Comparison of ENCODE assay signal across 8 cellular contexts in genomic region chr4:112765317-112765989, GRCh38.
DNase-seq lines count a peak whose midpoint lies in the region; ATAC-seq and TF ChIP-seq lines count a peak whose summit lies in the region.

No MANE protein-coding gene starts in this region.

- no peaks in the 10 kb centered on the region for H3K79me2 ChIP-seq in PC-9 (ENCODE audit: low read depth)

- no peak overlapping the region for H3K27ac ChIP-seq in 22Rv1
- H3K27ac ChIP-seq in PC-9, result no peak overlapping the region

- no peaks in the 10 kb centered on the region for H3K27me3 ChIP-seq in PC-9 (ENCODE audit: insufficient read depth, low read depth)

- ATAC-seq in HG02981 (IDR thresholded peaks at IDR 0.05; ENCODE audit: unreplicated experiment), result peak; percentile 57

- no peak overlapping the region for H3K4me3 ChIP-seq in GM12865 (ENCODE audit: low read depth, low read length)
- H3K4me3 ChIP-seq in PC-9, result no peak overlapping the region
- H3K4me3 ChIP-seq in epithelial cell of proximal tubule (ENCODE audit: low read depth, low read length), result no peak overlapping the region

- H2AFZ ChIP-seq in PC-9, result no peak overlapping the region

- no peaks in the 10 kb centered on the region for H3F3A ChIP-seq in PC-9 (ENCODE audit: insufficient read depth, low read depth)

- no TSS peak for BruUV-seq in PC-9 (replicated peaks; lab: Mats Ljungman, UMichigan)

- intact Hi-C loops in PC-9 (cut with micrococcal nuclease; ENCODE audit: unreplicated experiment), result loop anchor here (10.0 kb wide), 2 partner anchors 241 to 441 kb away; no protein-coding TSS in a partner anchor

- no peaks in the 10 kb centered on the region for H3K36me3 ChIP-seq in PC-9 (ENCODE audit: low read depth)

- no peaks in the 10 kb centered on the region for H4K20me1 ChIP-seq in PC-9 (ENCODE audit: insufficient read depth)

- TF ChIP-seq CTCF in 22Rv1 (IDR thresholded peaks at IDR 0.05) (peak; percentile 78), GM12865 (IDR thresholded peaks at IDR 0.05; ENCODE audit: insufficient read depth, low read depth, low read length, missing control alignments) (peak; percentile 57), PC-9 (conservative IDR thresholded peaks at IDR 0.05) (peak; percentile 62; the same call in 1 of the 2 replicates), epithelial cell of proximal tubule (conservative IDR thresholded peaks at IDR 0.05; ENCODE audit: low read depth, low read length) (peak; percentile 62)

- no peaks in the 10 kb centered on the region for H3K9me2 ChIP-seq in PC-9 (ENCODE audit: insufficient read depth)

- no peaks in the 10 kb centered on the region for H3K4me1 ChIP-seq in PC-9 (replicated peaks; ENCODE audit: insufficient read depth)

- peak; percentile 52 for DNase-seq in GM12865 (ENCODE audit: low read depth)
- no peak for DNase-seq in PC-9
- DNase-seq in epithelial cell of proximal tubule (ENCODE audit: low read depth), result no peak
- peak; percentile 46 for DNase-seq in retina
- DNase-seq in GDM1 (lab: John Stamatoyannopoulos, UW), result no peak
- DNase-seq in activated T-cell treated with anti-CD3 and anti-CD28 coated beads, Interleukin-2, amount 50 U/mL, for 48 hours, result no peak

- CTCF ChIA-PET in PC-9 (lab: Charles Lee), result interaction anchor here (0.5 to 1.2 kb wide), 11 partner anchors 14 to 1202 kb away, joined by 3 to 5 read pairs (median 4); no protein-coding TSS in a partner anchor

- H3K9me3 ChIP-seq in PC-9 (ENCODE audit: insufficient read depth, low read depth), result no peaks in the 10 kb centered on the region

- no peak overlapping the region for H3K4me2 ChIP-seq in PC-9

- POLR2A ChIA-PET in PC-9 (lab: Charles Lee; ENCODE audit: unreplicated experiment), result interaction anchor here (0.6 kb wide), 1 partner anchor 175 kb away, joined by 5 read pairs; no protein-coding TSS in a partner anchor

Comparison
In these comparisons a context has a peak if more than half of its experiments do, and no peak if none do; other contexts are left out.
1. DNase-seq: peak in GM12865 (single experiment) and retina (single experiment); none in PC-9 (0 of 2), epithelial cell of proximal tubule (single experiment), GDM1 (single experiment) and activated T-cell treated with anti-CD3 and anti-CD28 coated beads, Interleukin-2, amount 50 U/mL, for 48 hours (0 of 2).
2. Peak in every context shown above with its lines, with median percentiles within 50 percentile points of each other: CTCF ChIP-seq.